In genomic region chr13:97274782-97275252, GRCh38 we compare ENCODE assay signal across 11 cellular contexts. TPM values are rescaled to one million over a fixed set of nuclear protein-coding genes. Genes with fewer than 3 reads are reported as not detected.
DNase-seq lines count a peak whose midpoint lies in the region; ATAC-seq and TF ChIP-seq lines count a peak whose summit lies in the region.
"Had no signal": no experiment of that assay in that cellular context is flagged by ENCODE, and none has a peak within 500 bp of the region (broad histone marks: within the 10 kb centered on the region; RNA-seq: fewer than 3 reads in every experiment).

No MANE protein-coding gene starts in this region.

- H3K4me3 ChIP-seq in SJSA1 (no peak overlapping the region), fibroblast of mammary gland (ENCODE audit: control insufficient read depth, low read depth, low read length) (no peak overlapping the region)

- CTCF ChIA-PET in activated CD4-positive, alpha-beta T cell treated with anti-CD3 and anti-CD28 coated beads for 36 hours (lab: Charles Lee), result no interaction called here

- peaks cover 43% of the 10 kb centered on the region for H3K4me1 Mint-ChIP-seq in activated CD4-positive, alpha-beta T cell treated with anti-CD3 and anti-CD28 coated beads for 36 hours

- intact Hi-C loops in activated CD4-positive, alpha-beta T cell treated with anti-CD3 and anti-CD28 coated beads for 36 hours (cut with DNase I, micrococcal nuclease), result no loop called here

- no peaks in the 10 kb centered on the region for H3K27me3 ChIP-seq in SJSA1 (replicated peaks)

- H3K4me1 ChIP-seq in SJSA1 (replicated peaks), result peaks cover 58% of the 10 kb centered on the region

- H3K27me3 Mint-ChIP-seq in activated CD4-positive, alpha-beta T cell treated with anti-CD3 and anti-CD28 coated beads for 36 hours, result no peaks in the 10 kb centered on the region
- H3K27me3 Mint-ChIP-seq: brain had no signal

- H3K36me3 ChIP-seq in SJSA1, result peaks cover 23% of the 10 kb centered on the region

- no peak overlapping the region for H3K4me3 Mint-ChIP-seq in activated CD4-positive, alpha-beta T cell treated with anti-CD3 and anti-CD28 coated beads for 36 hours
- H3K4me3 Mint-ChIP-seq: brain had no signal

- no peak for TF ChIP-seq CTCF in fibroblast of mammary gland (conservative IDR thresholded peaks at IDR 0.05; ENCODE audit: control insufficient read depth, insufficient read depth, low read depth, low read length)

- H3K36me3 Mint-ChIP-seq in activated CD4-positive, alpha-beta T cell treated with anti-CD3 and anti-CD28 coated beads for 36 hours (ENCODE audit: low read depth), result peaks cover 26% of the 10 kb centered on the region

- H3K27ac Mint-ChIP-seq in activated CD4-positive, alpha-beta T cell treated with anti-CD3 and anti-CD28 coated beads for 36 hours, result no peak overlapping the region

- DNase-seq in GM04503 (ENCODE audit: low read depth), result peak; percentile 73
- DNase-seq in SJSA1 (ENCODE audit: low read depth in 1 of 2, low spot score in 2 of 2), result peak in 1 of 2 experiments; percentile 73
- peak; percentile 80 for DNase-seq in fibroblast of mammary gland (ENCODE audit: low read depth)
- DNase-seq in renal cortical epithelial cell (ENCODE audit: low read depth), result peak; percentile 92
- DNase-seq in activated CD4-positive, alpha-beta T cell treated with anti-CD3 and anti-CD28 coated beads for 36 hours, result no peak
- DNase-seq in amniotic stem cell (lab: John Stamatoyannopoulos, UW), result no peak
- DNase-seq in NCI-H2171 treated with DMSO at 0.1 percent for 48 hours (lab: John Stamatoyannopoulos, UW), result no peak
- DNase-seq: activated CD4-positive, alpha-beta T cell treated with anti-CD3 and anti-CD28 coated beads for 4 hours; DMS 273 treated with DMSO at 0.1 percent for 48 hours had no signal

- POLR2A ChIA-PET in activated CD4-positive, alpha-beta T cell treated with anti-CD3 and anti-CD28 coated beads for 36 hours (lab: Charles Lee), result no interaction called here

- H3K9me3 ChIP-seq in SJSA1 (replicated peaks), result no peaks in the 10 kb centered on the region

- no peak for ATAC-seq in activated CD4-positive, alpha-beta T cell treated with anti-CD3 and anti-CD28 coated beads for 36 hours
- no peak for ATAC-seq in GM19455 (IDR thresholded peaks at IDR 0.05; ENCODE audit: unreplicated experiment)

- H3K27ac ChIP-seq in SJSA1, result peak overlapping the region; percentile 71

- no peaks in the 10 kb centered on the region for H3K9me3 Mint-ChIP-seq in activated CD4-positive, alpha-beta T cell treated with anti-CD3 and anti-CD28 coated beads for 36 hours (ENCODE audit: low read depth)
- H3K9me3 Mint-ChIP-seq: brain had no signal

RNA-seq across cellular contexts. Expression of gene MBNL2, which starts 52.7 kb away (rescaled TPM):
- total RNA-seq in SJSA1 (2014; rRNA removed; shearing (Covaris generic)), result 37.8 and 62.8 TPM in 2 replicates
- 36.5 and 124 TPM in 2 replicates for total RNA-seq in renal cortical epithelial cell
- total RNA-seq in activated CD4-positive, alpha-beta T cell treated with anti-CD3 and anti-CD28 coated beads for 36 hours, result 10 to 100 TPM; 16.7 to 24.5 TPM

Comparison
In these comparisons a context has a peak if more than half of its experiments do, and no peak if none do; other contexts are left out.
1. DNase-seq: peak in GM04503 (single experiment), fibroblast of mammary gland (single experiment) and renal cortical epithelial cell (single experiment); none in activated CD4-positive, alpha-beta T cell treated with anti-CD3 and anti-CD28 coated beads for 36 hours (single experiment), amniotic stem cell (single experiment) and NCI-H2171 treated with DMSO at 0.1 percent for 48 hours (single experiment).